Comparison of ENCODE assay signal across 16 cellular contexts in the genomic region with DNA sequence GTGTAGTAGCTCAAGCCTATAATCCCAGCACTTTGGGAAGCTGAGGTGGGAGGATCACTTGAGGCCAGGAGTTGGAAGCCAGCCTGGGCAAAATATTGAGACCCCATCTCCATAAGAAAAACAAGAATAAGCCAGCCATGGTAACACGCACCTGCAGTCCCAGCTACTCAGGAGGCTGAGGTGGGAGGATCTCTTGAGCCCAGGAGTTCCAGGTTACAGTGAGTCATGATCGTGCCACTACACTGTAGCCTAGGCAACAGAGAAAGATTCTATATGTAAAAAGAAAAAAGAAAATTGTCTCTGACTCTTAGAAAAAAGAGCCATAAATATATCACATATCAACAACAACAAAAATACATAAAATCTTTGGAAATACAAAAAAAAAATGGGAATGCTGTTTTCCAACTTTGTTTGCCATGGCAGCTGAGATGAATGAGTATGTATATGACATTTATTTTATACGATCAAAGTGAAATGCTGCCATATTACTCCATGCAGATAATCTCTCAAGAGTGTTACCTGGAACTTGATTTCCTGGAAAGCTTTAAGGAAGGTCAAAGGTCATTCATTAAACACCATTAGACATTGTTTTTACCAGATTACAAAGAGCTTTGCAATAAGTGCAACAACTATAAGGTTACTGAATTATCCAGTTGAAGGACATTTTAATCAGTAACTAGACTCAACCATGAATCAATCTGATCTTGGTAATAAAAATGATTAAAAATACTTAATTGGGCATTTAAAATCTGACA. TPM values are rescaled to one million over a fixed set of nuclear protein-coding genes. Genes with fewer than 3 reads are reported as not detected.
"Had no signal": no experiment of that assay in that cellular context is flagged by ENCODE, and none has a peak within 500 bp of the region (broad histone marks: within the 10 kb centered on the region; RNA-seq: fewer than 3 reads in every experiment).

No MANE protein-coding gene starts in this region.

- ATAC-seq: activated CD8-positive, alpha-beta memory T cell treated with anti-CD3 and anti-CD28 coated beads, Interleukin-2, amount 10 ng/mL, durations not matched to agents 7 days and 5 days had no signal

- H3K4me3 ChIP-seq: PC-9 had no signal

- H3K27ac ChIP-seq: PC-9 had no signal

- DNase-seq: activated B cell treated with CpG ODN at 0.5 μM for 24 hours; activated CD4-positive, alpha-beta T cell treated with anti-CD3 and anti-CD28 coated beads for 1 hour; activated CD4-positive, alpha-beta T cell treated with anti-CD3 and anti-CD28 coated beads, Interleukin-2, amount 10 ng/mL, durations not matched to agents 24 days and 14 days; activated CD4-positive, alpha-beta T cell treated with anti-CD3 and anti-CD28 coated beads, Interleukin-2, amount 50 U/mL, for 48 hours; activated CD8-positive, alpha-beta memory T cell treated with anti-CD3 and anti-CD28 coated beads, Interleukin-2, amount 10 ng/mL, durations not matched to agents 7 days and 5 days; activated effector memory CD4-positive, alpha-beta T cell treated with Interleukin-2 at 50 U/mL for 16 hours; activated naive CD4-positive, alpha-beta T cell; activated T-cell treated with anti-CD3 and anti-CD28 coated beads, Interleukin-2, amount 50 U/mL, for 24 hours; amniotic stem cell; NCI-H1092; NCI-H2107; PC-9; SHP77 treated with DMSO at 0.1 percent for 48 hours had no signal

RNA-seq across cellular contexts. Expression of gene DAPL1, which starts 19.7 kb away (rescaled TPM):
- total RNA-seq: activated B cell treated with CpG ODN at 0.5 μM for 24 hours; activated CD4-positive, alpha-beta T cell treated with anti-CD3 and anti-CD28 coated beads, Interleukin-2, amount 10 ng/mL, durations not matched to agents 24 days and 14 days; activated CD8-positive, alpha-beta memory T cell treated with anti-CD3 and anti-CD28 coated beads, Interleukin-2, amount 10 ng/mL, durations not matched to agents 7 days and 5 days; activated T-helper 1 cell treated with anti-CD3 and anti-CD28 coated beads, Interleukin-12 subunit alpha, Interleukin-12 subunit beta, Interleukin-2, Interleukin-4 antibody, amounts not matched to agents 30 ng/mL and 10 ng/mL and 1 ng/mL, durations not matched to agents 14 hours and 24 hours and 36 hours; astrocyte; MCF 10A; PC-9 had no signal
